ENCODE assay signal across 20 cellular contexts in the genomic region with DNA sequence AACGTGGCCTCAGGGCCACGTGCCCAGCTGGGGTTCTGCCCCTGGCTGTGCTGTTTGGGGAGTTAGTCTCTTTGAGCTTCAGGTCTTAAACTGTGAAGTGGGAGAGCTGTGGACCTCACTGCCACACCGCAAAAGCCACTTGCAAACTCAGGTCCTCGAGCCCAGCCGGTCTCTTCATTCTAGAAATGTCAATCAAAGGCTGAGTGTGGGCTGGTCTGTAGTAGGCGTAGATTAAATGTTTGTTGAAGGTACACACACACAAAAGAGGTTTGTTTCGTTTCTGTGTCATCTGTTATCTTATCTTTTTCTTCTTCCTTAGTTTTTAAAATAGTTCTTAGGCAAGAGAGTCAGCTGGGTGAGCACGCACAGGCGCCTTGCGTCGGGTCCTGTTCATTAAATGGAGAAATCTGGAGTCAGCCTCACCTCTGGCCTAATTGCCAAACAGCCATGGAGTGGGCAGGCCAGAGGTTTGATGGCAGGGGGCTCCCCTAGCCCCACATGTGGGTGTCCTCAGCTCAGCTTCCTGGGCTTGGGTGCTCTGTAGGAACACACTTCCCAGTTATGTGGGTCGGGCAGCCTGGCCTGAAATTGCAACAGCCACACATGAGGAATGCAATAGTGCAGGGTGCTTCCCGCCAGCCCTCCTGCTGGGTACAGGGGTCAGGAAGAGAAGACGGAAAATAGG. TPM values are rescaled to one million over a fixed set of nuclear protein-coding genes. Genes with fewer than 3 reads are reported as not detected.
DNase-seq lines count a peak whose midpoint lies in the region; ATAC-seq and TF ChIP-seq lines count a peak whose summit lies in the region.
"Had no signal": no experiment of that assay in that cellular context is flagged by ENCODE, and none has a peak within 500 bp of the region (broad histone marks: within the 10 kb centered on the region; RNA-seq: fewer than 3 reads in every experiment).

No MANE protein-coding gene starts in this region.

- ATAC-seq in HCT116 (no peak), omental fat pad (ENCODE audit: low FRiP score) (peak; percentile 67), HG03280 (IDR thresholded peaks at IDR 0.05; ENCODE audit: unreplicated experiment) (no peak)

- no peak for TF ChIP-seq RAD21 in HCT116 (IDR thresholded peaks at IDR 0.05; ENCODE audit: low read depth)

- POLR2A ChIA-PET in HCT116 (lab: Charles Lee) = no interaction called here

- H4K20me1 ChIP-seq in HCT116 (ENCODE audit: insufficient read depth) = no peaks in the 10 kb centered on the region
- no peaks in the 10 kb centered on the region for H4K20me1 ChIP-seq in Karpas-422 (ENCODE audit: insufficient read depth, low read depth, low read length)

- H3K4me2 ChIP-seq in HCT116 (ENCODE audit: low read length) (peak overlapping the region; percentile 67), Karpas-422 (ENCODE audit: low read depth, low read length, poor library complexity, severe bottlenecking) (no peak overlapping the region)

- no peak for TF ChIP-seq POLR2A in HCT116 (IDR thresholded peaks at IDR 0.05; ENCODE audit: borderline replicate concordance, extremely low read depth, insufficient read depth, insufficient read length)

- H3K9me2 ChIP-seq in HCT116 (ENCODE audit: insufficient read depth) (no peaks in the 10 kb centered on the region), Karpas-422 (replicated peaks; ENCODE audit: insufficient read depth, low read length) (no peaks in the 10 kb centered on the region)

- H3K27me3 ChIP-seq in HCT116 (ENCODE audit: insufficient read depth, low read length) (no peaks in the 10 kb centered on the region), Karpas-422 (ENCODE audit: low read length) (no peaks in the 10 kb centered on the region)
- H3K27me3 ChIP-seq: BE2C, pancreas had no signal

- RAD21 ChIA-PET in HCT116 (lab: Charles Lee; ENCODE audit: low non-redundant PET in 1 of 2, low total read pairs in 2 of 2, uncharacterized antibody in 2 of 2, unreplicated experiment in 2 of 2) = no interaction called here

- H3K27ac ChIP-seq in HCT116 (ENCODE audit: low read depth, low read length) = no peak overlapping the region
- no peak overlapping the region for H3K27ac ChIP-seq in Karpas-422 (ENCODE audit: low read length)
- H3K27ac ChIP-seq: pancreas, SK-N-MC had no signal

- H2AFZ ChIP-seq in HCT116 (ENCODE audit: low read depth, low read length, poor library complexity, severe bottlenecking) (no peak overlapping the region), Karpas-422 (ENCODE audit: low read length) (no peak overlapping the region)

- DNase-seq in HCT116 (ENCODE audit: low read depth, low spot score) (no peak), NCI-H187 (lab: John Stamatoyannopoulos, UW) (peak; percentile 46 to 71), fibroblast of villous mesenchyme (ENCODE audit: low read depth) (peak; percentile 3), omental fat pad (ENCODE audit: low spot score) (no peak), Ammon's horn (ENCODE audit: low spot score) (no peak), Karpas-422 (no peak)
- DNase-seq: activated effector memory CD4-positive, alpha-beta T cell treated with Interleukin-2 at 50 U/mL for 16 hours; DMS153; hypothalamus; NCI-H146; NCI-H524; stimulated activated CD4-positive, alpha-beta T cell treated with anti-CD3 and anti-CD28 coated beads, Interleukin-2, amount 100 ng/mL, for 48 hours had no signal

- H3K9ac ChIP-seq in HCT116 (ENCODE audit: low read length) (peak overlapping the region; percentile 34; the same call in 1 of the 2 replicates), Karpas-422 (ENCODE audit: low read length) (no peak overlapping the region)

- H3K9me3 ChIP-seq in HCT116 (ENCODE audit: control insufficient read depth in 1 of 2, insufficient read depth in 1 of 2, low read depth in 1 of 2, low read length in 2 of 2) (no peaks in the 10 kb centered on the region), Karpas-422 (ENCODE audit: low read length) (no peaks in the 10 kb centered on the region)
- H3K9me3 ChIP-seq: BE2C, pancreas had no signal

- BruUV-seq in HCT116 (replicated peaks; lab: Mats Ljungman, UMichigan) = no TSS peak

- TF ChIP-seq CTCF in HCT116 (IDR thresholded peaks at IDR 0.05 in 2 of 3, conservative IDR thresholded peaks at IDR 0.05 in 1 of 3; ENCODE audit: borderline replicate concordance in 1 of 3, insufficient read depth in 1 of 3, low read depth in 2 of 3, low read length in 2 of 3) (no peak), fibroblast of villous mesenchyme (IDR thresholded peaks at IDR 0.05; ENCODE audit: insufficient read depth, low read depth, low read length) (no peak), omental fat pad (IDR thresholded peaks at IDR 0.05) (no peak)

- CTCF ChIA-PET in HCT116 (lab: Charles Lee) = no interaction called here

- H3K79me2 ChIP-seq in HCT116 (ENCODE audit: insufficient read depth, low read length) (no peaks in the 10 kb centered on the region), Karpas-422 (ENCODE audit: low read length) (no peaks in the 10 kb centered on the region)

- intact Hi-C loops in HCT116 (cut with micrococcal nuclease) = no loop called here

- peaks cover 23 to 33% of the 10 kb centered on the region in 2 experiments for H3K4me1 ChIP-seq in HCT116 (ENCODE audit: control insufficient read depth in 1 of 2, insufficient read depth in 2 of 2, low read length in 2 of 2)
- H3K4me1 ChIP-seq in Karpas-422 (ENCODE audit: low read length) = no peaks in the 10 kb centered on the region
- H3K4me1 ChIP-seq: BE2C, pancreas had no signal

- H3K36me3 ChIP-seq in HCT116 (ENCODE audit: control insufficient read depth in 1 of 2, insufficient read depth in 2 of 2, low read length in 2 of 2) (no peaks in the 10 kb centered on the region), Karpas-422 (ENCODE audit: insufficient read depth, low read length) (no peaks in the 10 kb centered on the region)
- H3K36me3 ChIP-seq: BE2C, pancreas had no signal

- H3K4me3 ChIP-seq in HCT116 (replicated peaks in 1 of 2; ENCODE audit: low read depth in 1 of 2, low read length in 2 of 2) (no peak overlapping the region), fibroblast of villous mesenchyme (ENCODE audit: low read depth, low read length) (no peak overlapping the region), Karpas-422 (ENCODE audit: low read length) (no peak overlapping the region)
- H3K4me3 ChIP-seq: pancreas, SK-N-MC had no signal

TF ChIP-seq in HCT116, 20 proteins besides CTCF, POLR2A, EP300 and RAD21:
- TF ChIP-seq ZNF274 (IDR thresholded peaks at IDR 0.05; ENCODE audit: low read depth, low read length) (no peak), SIN3A (IDR thresholded peaks at IDR 0.05; ENCODE audit: low read depth) (no peak), SRF (IDR thresholded peaks at IDR 0.05; ENCODE audit: low read depth) (no peak), EGR1 (IDR thresholded peaks at IDR 0.05; ENCODE audit: low read depth) (no peak), SP1 (IDR thresholded peaks at IDR 0.05; ENCODE audit: low read depth) (no peak), YY1 (IDR thresholded peaks at IDR 0.05; ENCODE audit: extremely low read depth, insufficient replicate concordance, low read depth, low read length) (no peak), JUND (IDR thresholded peaks at IDR 0.05) (no peak), FOSL1 (IDR thresholded peaks at IDR 0.05; ENCODE audit: low read depth) (no peak), CBX3 (IDR thresholded peaks at IDR 0.05; ENCODE audit: low read depth) (no peak)
- TF ChIP-seq, protein P1, sequence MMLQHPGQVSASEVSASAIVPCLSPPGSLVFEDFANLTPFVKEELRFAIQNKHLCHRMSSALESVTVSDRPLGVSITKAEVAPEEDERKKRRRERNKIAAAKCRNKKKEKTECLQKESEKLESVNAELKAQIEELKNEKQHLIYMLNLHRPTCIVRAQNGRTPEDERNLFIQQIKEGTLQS (IDR thresholded peaks at IDR 0.05) = no peak

RNA-seq across cellular contexts. Expression of a gene that starts 0.8 kb away (rescaled TPM):
- total RNA-seq in HCT116 (2021; ENCODE audit: unreplicated experiment) (0.05 TPM), fibroblast of villous mesenchyme (not detected in 2 replicates), omental fat pad (1 to 10 TPM in 1 of 4 donors, under 1 TPM in 2, not detected in 1; 0.25 to 2.1 (median 0.48) TPM)
- 0.08 TPM in 1 of 2 replicates, not detected in the other for polyA plus RNA-seq in HCT116 (2012)
- not detected in 2 replicates for total RNA-seq in Karpas-422 (2014; rRNA removed; shearing (Covaris generic); ENCODE audit: low replicate concordance)
- total RNA-seq: chondrocyte, H4, LHCN-M2, mucosa of gallbladder had no signal
- polyA plus RNA-seq: pancreas had no signal

Comparison
In these comparisons a context has a peak if more than half of its experiments do, and no peak if none do; other contexts are left out.
1. DNase-seq: peak in NCI-H187 (2 of 2) and fibroblast of villous mesenchyme (single experiment); none in HCT116 (single experiment), omental fat pad (single experiment), Ammon's horn (single experiment) and Karpas-422 (single experiment).